8 cellular contexts compared by ENCODE assay signal in the genomic region with DNA sequence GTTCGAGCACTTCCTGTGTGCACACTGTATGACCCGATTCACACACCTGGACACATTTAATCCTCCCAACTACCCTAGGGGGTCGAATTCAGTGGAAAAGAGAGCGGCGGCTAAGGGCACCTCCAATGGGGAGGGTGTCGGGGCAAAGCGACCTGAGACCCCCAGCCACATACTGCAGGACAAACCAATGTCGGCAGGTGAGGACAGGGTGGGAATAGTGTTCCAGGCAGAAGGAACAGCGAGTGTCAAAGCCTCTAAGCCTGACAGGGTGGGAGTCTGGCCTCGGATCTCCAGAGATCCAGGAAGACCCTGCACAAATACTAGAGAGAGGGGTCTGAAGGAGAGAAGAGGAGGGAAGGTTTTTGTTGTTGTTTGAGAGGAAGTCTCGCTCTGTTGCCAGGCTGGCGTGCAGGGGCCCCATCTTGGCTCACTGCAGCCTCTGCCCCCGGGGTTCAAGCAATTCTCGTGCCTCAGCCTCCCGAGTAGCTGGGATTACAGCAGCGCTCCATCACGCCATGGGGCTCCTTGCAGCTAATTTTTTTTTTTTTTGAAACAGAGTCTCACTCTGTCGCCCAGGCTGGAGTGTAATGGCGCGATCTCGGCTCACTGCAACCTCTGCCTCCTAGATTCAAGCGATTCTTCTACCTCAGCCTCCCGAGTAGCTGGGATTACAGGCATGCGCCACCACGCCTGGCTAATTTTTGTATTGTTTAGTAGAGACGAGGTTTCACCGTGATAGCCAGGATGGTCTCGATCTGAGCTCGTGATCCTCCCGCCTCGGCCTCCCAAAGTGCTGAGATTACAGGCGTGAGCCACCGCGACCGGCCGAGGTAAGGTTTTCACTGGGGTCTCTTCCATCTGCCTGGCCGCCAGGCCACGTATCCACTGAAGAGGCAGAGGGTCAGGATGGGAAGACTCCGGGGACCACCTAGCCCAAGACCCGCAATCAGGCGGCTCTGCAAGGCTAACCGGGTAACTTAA. TPM values are rescaled to one million over a fixed set of nuclear protein-coding genes. Genes with fewer than 3 reads are reported as not detected.
DNase-seq lines count a peak whose midpoint lies in the region; ATAC-seq, FAIRE-seq and TF ChIP-seq lines count a peak whose summit lies in the region.

No MANE protein-coding gene starts in this region.

- H3K36me3 ChIP-seq in keratinocyte (ENCODE audit: control insufficient read depth in 2 of 2, extremely low read depth in 1 of 2, insufficient read depth in 2 of 2, low read length in 2 of 2) (peaks cover 11 to 15% of the 10 kb centered on the region in 2 experiments), stomach smooth muscle (ENCODE audit: control insufficient read depth in 2 of 2, insufficient read depth in 2 of 2, low read length in 2 of 2) (peaks cover 3 to 5% of the 10 kb centered on the region in 2 donors)

- peak overlapping the region; percentile 58 for H3K27ac Mint-ChIP-seq in T-helper 2 cell treated with Interferon-gamma antibody and Interleukin-4, amounts not matched to agents 5 μg/mL and 100 μg/mL, for 36 hours
- peak overlapping the region; percentile 62 for H3K27ac Mint-ChIP-seq in activated T-helper 2 cell treated with anti-CD3 and anti-CD28 coated beads, Interferon-gamma antibody, Interleukin-2, Interleukin-4, amounts not matched to agents 10 μg/mL and 5 μg/mL and 100 μg/mL, durations not matched to agents 14 hours and 24 hours and 36 hours

- H3K27ac ChIP-seq in keratinocyte (ENCODE audit: control insufficient read depth, insufficient read depth, low read length) (no peak overlapping the region), stomach smooth muscle (ENCODE audit: low read length) (no peak overlapping the region)

- FAIRE-seq in keratinocyte (lab: Jason Lieb, UNC) = no peak

- H3K9me3 Mint-ChIP-seq in T-helper 2 cell treated with Interferon-gamma antibody and Interleukin-4, amounts not matched to agents 5 μg/mL and 100 μg/mL, for 36 hours = no peaks in the 10 kb centered on the region
- H3K9me3 Mint-ChIP-seq in activated T-helper 2 cell treated with anti-CD3 and anti-CD28 coated beads, Interferon-gamma antibody, Interleukin-2, Interleukin-4, amounts not matched to agents 10 μg/mL and 5 μg/mL and 100 μg/mL, durations not matched to agents 14 hours and 24 hours and 36 hours = no peaks in the 10 kb centered on the region

- H3K4me3 Mint-ChIP-seq in T-helper 2 cell treated with Interferon-gamma antibody and Interleukin-4, amounts not matched to agents 5 μg/mL and 100 μg/mL, for 36 hours = peak overlapping the region; percentile 79
- H3K4me3 Mint-ChIP-seq in activated T-helper 2 cell treated with anti-CD3 and anti-CD28 coated beads, Interferon-gamma antibody, Interleukin-2, Interleukin-4, amounts not matched to agents 10 μg/mL and 5 μg/mL and 100 μg/mL, durations not matched to agents 14 hours and 24 hours and 36 hours (ENCODE audit: low read depth) = peak overlapping the region; percentile 78

- H3K27me3 ChIP-seq in keratinocyte (ENCODE audit: control insufficient read depth, extremely low read depth, insufficient read depth, low read length) = no peaks in the 10 kb centered on the region
- H3K27me3 ChIP-seq in stomach smooth muscle (ENCODE audit: control insufficient read depth in 1 of 2, insufficient read depth in 2 of 2, low read length in 2 of 2) = no peaks in the 10 kb centered on the region

- ATAC-seq in GM21390 (IDR thresholded peaks at IDR 0.05; ENCODE audit: unreplicated experiment) = no peak
- ATAC-seq in HG03378 (IDR thresholded peaks at IDR 0.05; ENCODE audit: unreplicated experiment) = no peak
- no peak for ATAC-seq in GM21723 (IDR thresholded peaks at IDR 0.05; ENCODE audit: unreplicated experiment)

- no peak overlapping the region for H3K4me3 ChIP-seq in keratinocyte (ENCODE audit: control insufficient read depth in 2 of 3, extremely low read depth in 1 of 3, insufficient read depth in 2 of 3, low read depth in 1 of 3, low read length in 3 of 3)
- H3K4me3 ChIP-seq in stomach smooth muscle (ENCODE audit: low read length in 2 of 2) = peak overlapping the region; percentile 46 to 72

- H3K9me3 ChIP-seq in keratinocyte (ENCODE audit: control insufficient read depth, low read depth, low read length) (no peaks in the 10 kb centered on the region), stomach smooth muscle (ENCODE audit: control insufficient read depth in 2 of 2, low read length in 2 of 2) (no peaks in the 10 kb centered on the region)

- H3K36me3 Mint-ChIP-seq in T-helper 2 cell treated with Interferon-gamma antibody and Interleukin-4, amounts not matched to agents 5 μg/mL and 100 μg/mL, for 36 hours (ENCODE audit: low read depth) = peaks cover 16% of the 10 kb centered on the region
- peaks cover 23% of the 10 kb centered on the region for H3K36me3 Mint-ChIP-seq in activated T-helper 2 cell treated with anti-CD3 and anti-CD28 coated beads, Interferon-gamma antibody, Interleukin-2, Interleukin-4, amounts not matched to agents 10 μg/mL and 5 μg/mL and 100 μg/mL, durations not matched to agents 14 hours and 24 hours and 36 hours (ENCODE audit: low read depth)

- no peaks in the 10 kb centered on the region for H3K9me1 ChIP-seq in keratinocyte (ENCODE audit: control insufficient read depth, extremely low read depth, insufficient read depth, low read length)

- no peaks in the 10 kb centered on the region for H3K27me3 Mint-ChIP-seq in T-helper 2 cell treated with Interferon-gamma antibody and Interleukin-4, amounts not matched to agents 5 μg/mL and 100 μg/mL, for 36 hours (ENCODE audit: low read depth)
- no peaks in the 10 kb centered on the region for H3K27me3 Mint-ChIP-seq in activated T-helper 2 cell treated with anti-CD3 and anti-CD28 coated beads, Interferon-gamma antibody, Interleukin-2, Interleukin-4, amounts not matched to agents 10 μg/mL and 5 μg/mL and 100 μg/mL, durations not matched to agents 14 hours and 24 hours and 36 hours (ENCODE audit: low read depth)

- peaks cover 12% of the 10 kb centered on the region for H4K20me1 ChIP-seq in keratinocyte (ENCODE audit: control insufficient read depth, extremely low read depth, insufficient read depth, low read length)

- TF ChIP-seq CTCF in keratinocyte (optimal IDR thresholded peaks at IDR 0.05 in 1 of 3, IDR thresholded peaks at IDR 0.05 in 1 of 3, conservative IDR thresholded peaks at IDR 0.05 in 1 of 3; ENCODE audit: extremely low read depth in 1 of 3, insufficient read depth in 2 of 3, low read length in 3 of 3) = no peak

- H2AFZ ChIP-seq in keratinocyte (ENCODE audit: control insufficient read depth, low read length) = no peak overlapping the region

- no peak for DNase-seq in T-helper 2 cell treated with Interferon-gamma antibody and Interleukin-4, amounts not matched to agents 5 μg/mL and 100 μg/mL, for 36 hours (ENCODE audit: low spot score)
- DNase-seq in T-helper 2 cell (no peak), keratinocyte (ENCODE audit: low read depth, low spot score) (no peak)
- DNase-seq in activated T-helper 2 cell treated with anti-CD3 and anti-CD28 coated beads, Interferon-gamma antibody, Interleukin-2, Interleukin-4, amounts not matched to agents 10 μg/mL and 5 μg/mL and 100 μg/mL, durations not matched to agents 14 hours and 24 hours and 36 hours (ENCODE audit: low spot score) = no peak

- peaks cover 13% of the 10 kb centered on the region for H3K4me1 Mint-ChIP-seq in T-helper 2 cell treated with Interferon-gamma antibody and Interleukin-4, amounts not matched to agents 5 μg/mL and 100 μg/mL, for 36 hours (ENCODE audit: low read depth)
- H3K4me1 Mint-ChIP-seq in activated T-helper 2 cell treated with anti-CD3 and anti-CD28 coated beads, Interferon-gamma antibody, Interleukin-2, Interleukin-4, amounts not matched to agents 10 μg/mL and 5 μg/mL and 100 μg/mL, durations not matched to agents 14 hours and 24 hours and 36 hours (ENCODE audit: low read depth) = peaks cover 20% of the 10 kb centered on the region

- peak overlapping the region; percentile 90 for H3K4me2 ChIP-seq in keratinocyte (ENCODE audit: control insufficient read depth, extremely low read depth, insufficient read depth, low read depth, low read length)

- H3K9ac ChIP-seq in keratinocyte (ENCODE audit: control insufficient read depth, extremely low read depth, insufficient read depth, low read length) = no peak overlapping the region
- no peak overlapping the region for H3K9ac ChIP-seq in stomach smooth muscle (ENCODE audit: low read length in 2 of 2)

- H3K4me1 ChIP-seq in keratinocyte (ENCODE audit: control insufficient read depth, extremely low read depth, insufficient read depth, low read length) = peaks cover 32% of the 10 kb centered on the region
- peaks cover 8% of the 10 kb centered on the region for H3K4me1 ChIP-seq in stomach smooth muscle (ENCODE audit: control insufficient read depth, insufficient read depth, low read length)

- dilution Hi-C loops in keratinocyte (cut with MboI; ENCODE audit: extremely low pct_ligation_motif_present, low sequenced_read_pairs) = no loop called here

- H3K79me2 ChIP-seq in keratinocyte (ENCODE audit: control insufficient read depth, insufficient read depth, low read length) = peaks cover 11% of the 10 kb centered on the region

- intact Hi-C loops in activated T-helper 2 cell treated with anti-CD3 and anti-CD28 coated beads, Interferon-gamma antibody, Interleukin-2, Interleukin-4, amounts not matched to agents 10 μg/mL and 5 μg/mL and 100 μg/mL, durations not matched to agents 14 hours and 24 hours and 36 hours (cut with micrococcal nuclease) = loop anchor here (1.0 to 2.0 kb wide), 2 partner anchors 19 to 35 kb away; partner anchors contain the start of genes BUD31 and PDAP1

RNA-seq across cellular contexts. Expression of gene ARPC1B, which starts 1.2 kb away (rescaled TPM):
- total RNA-seq in activated T-helper 2 cell treated with anti-CD3 and anti-CD28 coated beads, Interferon-gamma antibody, Interleukin-2, Interleukin-4, amounts not matched to agents 10 μg/mL and 5 μg/mL and 100 μg/mL, durations not matched to agents 14 hours and 24 hours and 36 hours = 264 and 265 TPM in 2 replicates
- polyA plus RNA-seq in keratinocyte = 352 to 488 TPM (median 383 TPM) in 3 replicates
- 103 TPM for polyA plus RNA-seq in keratinocyte (2011; ENCODE audit: low read depth)
- 336 and 813 TPM in 2 replicates for polyA plus RNA-seq in keratinocyte (2011; cell fraction: cytosol; rRNA removed)
- polyA plus RNA-seq in keratinocyte (2011; cell fraction: nucleus; rRNA removed) = 214 and 228 TPM in 2 replicates
- polyA plus RNA-seq in keratinocyte (2012; ENCODE audit: low replicate concordance) = 163 and 581 TPM in 2 replicates
- polyA minus RNA-seq in keratinocyte = 171 to 286 TPM (median 176 TPM) in 3 replicates
- 596 TPM for polyA minus RNA-seq in keratinocyte (2011; cell fraction: cytosol; rRNA and poly(A)+ RNA removed)
- polyA minus RNA-seq in keratinocyte (2011; cell fraction: nucleus; rRNA and poly(A)+ RNA removed) = 115 and 120 TPM in 2 replicates

RNA-seq across cellular contexts. Expression of gene PDAP1, which starts 35.0 kb away (rescaled TPM):
- total RNA-seq in activated T-helper 2 cell treated with anti-CD3 and anti-CD28 coated beads, Interferon-gamma antibody, Interleukin-2, Interleukin-4, amounts not matched to agents 10 μg/mL and 5 μg/mL and 100 μg/mL, durations not matched to agents 14 hours and 24 hours and 36 hours = 153 and 159 TPM in 2 replicates
- 35.6 to 137 TPM (median 99.1 TPM) in 3 replicates for polyA plus RNA-seq in keratinocyte
- 177 TPM for polyA plus RNA-seq in keratinocyte (2011; ENCODE audit: low read depth)
- polyA plus RNA-seq in keratinocyte (2011; cell fraction: cytosol; rRNA removed) = 91.9 and 165 TPM in 2 replicates
- polyA plus RNA-seq in keratinocyte (2011; cell fraction: nucleus; rRNA removed) = 67.6 and 86.7 TPM in 2 replicates
- polyA plus RNA-seq in keratinocyte (2012; ENCODE audit: low replicate concordance) = 85.4 and 236 TPM in 2 replicates
- 9.3 to 41.5 TPM (median 11.3 TPM) in 3 replicates for polyA minus RNA-seq in keratinocyte
- 23.8 TPM for polyA minus RNA-seq in keratinocyte (2011; cell fraction: cytosol; rRNA and poly(A)+ RNA removed)
- 3.6 and 10.3 TPM in 2 replicates for polyA minus RNA-seq in keratinocyte (2011; cell fraction: nucleus; rRNA and poly(A)+ RNA removed)

RNA-seq across cellular contexts. Expression of gene BUD31, which starts 35.4 kb away (rescaled TPM):
- 123 and 130 TPM in 2 replicates for total RNA-seq in activated T-helper 2 cell treated with anti-CD3 and anti-CD28 coated beads, Interferon-gamma antibody, Interleukin-2, Interleukin-4, amounts not matched to agents 10 μg/mL and 5 μg/mL and 100 μg/mL, durations not matched to agents 14 hours and 24 hours and 36 hours
- polyA plus RNA-seq in keratinocyte = 35.8 to 73.3 TPM (median 70.1 TPM) in 3 replicates
- 436 TPM for polyA plus RNA-seq in keratinocyte (2011; ENCODE audit: low read depth)
- polyA plus RNA-seq in keratinocyte (2011; cell fraction: cytosol; rRNA removed) = 76.1 and 93.5 TPM in 2 replicates
- 48.1 and 52.6 TPM in 2 replicates for polyA plus RNA-seq in keratinocyte (2011; cell fraction: nucleus; rRNA removed)
- 79.0 and 107 TPM in 2 replicates for polyA plus RNA-seq in keratinocyte (2012; ENCODE audit: low replicate concordance)
- polyA minus RNA-seq in keratinocyte = 8.0 to 37.1 TPM (median 26.1 TPM) in 3 replicates
- 54.9 TPM for polyA minus RNA-seq in keratinocyte (2011; cell fraction: cytosol; rRNA and poly(A)+ RNA removed)
- 11.1 and 11.4 TPM in 2 replicates for polyA minus RNA-seq in keratinocyte (2011; cell fraction: nucleus; rRNA and poly(A)+ RNA removed)

RNA-seq across cellular contexts. Expression of gene ARPC1A, which starts 47.7 kb away (rescaled TPM):
- 79.8 and 83.4 TPM in 2 replicates for total RNA-seq in activated T-helper 2 cell treated with anti-CD3 and anti-CD28 coated beads, Interferon-gamma antibody, Interleukin-2, Interleukin-4, amounts not matched to agents 10 μg/mL and 5 μg/mL and 100 μg/mL, durations not matched to agents 14 hours and 24 hours and 36 hours
- polyA plus RNA-seq in keratinocyte = 123 to 265 TPM (median 133 TPM) in 3 replicates
- polyA plus RNA-seq in keratinocyte (2011; ENCODE audit: low read depth) = 56.4 TPM
- 212 and 265 TPM in 2 replicates for polyA plus RNA-seq in keratinocyte (2011; cell fraction: cytosol; rRNA removed)
- polyA plus RNA-seq in keratinocyte (2011; cell fraction: nucleus; rRNA removed) = 73.8 and 76.3 TPM in 2 replicates
- 226 and 237 TPM in 2 replicates for polyA plus RNA-seq in keratinocyte (2012; ENCODE audit: low replicate concordance)
- polyA minus RNA-seq in keratinocyte = 212 to 234 TPM (median 217 TPM) in 3 replicates
- 172 TPM for polyA minus RNA-seq in keratinocyte (2011; cell fraction: cytosol; rRNA and poly(A)+ RNA removed)
- polyA minus RNA-seq in keratinocyte (2011; cell fraction: nucleus; rRNA and poly(A)+ RNA removed) = 40.4 and 47.5 TPM in 2 replicates

Comparison
In these comparisons a context has a peak if more than half of its experiments do, and no peak if none do; other contexts are left out.
1. H3K4me3 ChIP-seq: peak in stomach smooth muscle (2 of 2); none in keratinocyte (0 of 3).